1 cellular context compared by ENCODE assay signal in the genomic region with DNA sequence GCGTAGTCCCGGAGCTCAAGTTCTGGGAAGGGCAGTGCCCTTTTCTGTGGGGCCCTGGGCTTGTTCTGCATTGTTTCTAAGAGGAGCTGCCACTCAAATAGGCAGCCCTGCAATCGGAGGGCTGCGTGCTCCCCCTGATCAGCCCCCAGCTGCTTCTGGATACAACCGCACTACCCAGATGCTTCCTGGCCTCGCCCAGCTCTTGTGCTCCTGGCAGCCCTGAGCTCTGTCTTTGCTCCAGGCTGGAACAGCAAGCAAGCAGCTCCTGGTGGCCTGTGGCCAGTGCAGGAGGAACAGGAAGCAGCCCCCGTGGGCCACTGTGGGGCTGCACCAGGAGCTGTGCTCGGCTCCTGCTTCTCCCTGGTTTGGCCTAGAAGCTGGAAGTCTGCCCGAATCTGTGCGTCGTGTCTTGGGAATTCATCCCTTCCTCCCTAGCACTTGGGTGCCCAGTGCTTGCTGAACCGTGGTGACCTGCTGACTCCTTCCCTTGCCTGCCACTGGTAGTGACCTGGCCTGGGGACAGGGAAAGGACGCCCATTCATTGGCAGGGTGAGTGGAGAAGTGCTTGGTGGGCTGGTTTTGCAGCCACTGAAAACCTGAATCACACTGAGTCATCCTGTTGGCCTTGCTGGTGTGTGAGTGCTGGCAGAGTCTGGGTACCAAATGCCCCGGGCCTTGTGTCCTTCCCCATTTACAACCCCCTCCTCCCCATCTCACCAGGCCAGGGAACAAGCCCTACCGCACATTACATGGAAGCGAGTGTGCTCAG.
TF ChIP-seq lines count a peak whose summit lies in the region.

No MANE protein-coding gene starts in this region.

TF ChIP-seq in GM23338, 12 proteins besides CTCF, POLR2A, EP300 and RAD21 (continued from another document):
- TF ChIP-seq, protein P1, sequence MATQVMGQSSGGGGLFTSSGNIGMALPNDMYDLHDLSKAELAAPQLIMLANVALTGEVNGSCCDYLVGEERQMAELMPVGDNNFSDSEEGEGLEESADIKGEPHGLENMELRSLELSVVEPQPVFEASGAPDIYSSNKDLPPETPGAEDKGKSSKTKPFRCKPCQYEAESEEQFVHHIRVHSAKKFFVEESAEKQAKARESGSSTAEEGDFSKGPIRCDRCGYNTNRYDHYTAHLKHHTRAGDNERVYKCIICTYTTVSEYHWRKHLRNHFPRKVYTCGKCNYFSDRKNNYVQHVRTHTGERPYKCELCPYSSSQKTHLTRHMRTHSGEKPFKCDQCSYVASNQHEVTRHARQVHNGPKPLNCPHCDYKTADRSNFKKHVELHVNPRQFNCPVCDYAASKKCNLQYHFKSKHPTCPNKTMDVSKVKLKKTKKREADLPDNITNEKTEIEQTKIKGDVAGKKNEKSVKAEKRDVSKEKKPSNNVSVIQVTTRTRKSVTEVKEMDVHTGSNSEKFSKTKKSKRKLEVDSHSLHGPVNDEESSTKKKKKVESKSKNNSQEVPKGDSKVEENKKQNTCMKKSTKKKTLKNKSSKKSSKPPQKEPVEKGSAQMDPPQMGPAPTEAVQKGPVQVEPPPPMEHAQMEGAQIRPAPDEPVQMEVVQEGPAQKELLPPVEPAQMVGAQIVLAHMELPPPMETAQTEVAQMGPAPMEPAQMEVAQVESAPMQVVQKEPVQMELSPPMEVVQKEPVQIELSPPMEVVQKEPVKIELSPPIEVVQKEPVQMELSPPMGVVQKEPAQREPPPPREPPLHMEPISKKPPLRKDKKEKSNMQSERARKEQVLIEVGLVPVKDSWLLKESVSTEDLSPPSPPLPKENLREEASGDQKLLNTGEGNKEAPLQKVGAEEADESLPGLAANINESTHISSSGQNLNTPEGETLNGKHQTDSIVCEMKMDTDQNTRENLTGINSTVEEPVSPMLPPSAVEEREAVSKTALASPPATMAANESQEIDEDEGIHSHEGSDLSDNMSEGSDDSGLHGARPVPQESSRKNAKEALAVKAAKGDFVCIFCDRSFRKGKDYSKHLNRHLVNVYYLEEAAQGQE (IDR thresholded peaks at IDR 0.05; ENCODE audit: unreplicated experiment): no peak
- no peak for TF ChIP-seq ZNF331 (CRISPR knock-in tag; IDR thresholded peaks at IDR 0.05; ENCODE audit: low read depth)
